1 cellular context compared by ENCODE assay signal in the genomic region with DNA sequence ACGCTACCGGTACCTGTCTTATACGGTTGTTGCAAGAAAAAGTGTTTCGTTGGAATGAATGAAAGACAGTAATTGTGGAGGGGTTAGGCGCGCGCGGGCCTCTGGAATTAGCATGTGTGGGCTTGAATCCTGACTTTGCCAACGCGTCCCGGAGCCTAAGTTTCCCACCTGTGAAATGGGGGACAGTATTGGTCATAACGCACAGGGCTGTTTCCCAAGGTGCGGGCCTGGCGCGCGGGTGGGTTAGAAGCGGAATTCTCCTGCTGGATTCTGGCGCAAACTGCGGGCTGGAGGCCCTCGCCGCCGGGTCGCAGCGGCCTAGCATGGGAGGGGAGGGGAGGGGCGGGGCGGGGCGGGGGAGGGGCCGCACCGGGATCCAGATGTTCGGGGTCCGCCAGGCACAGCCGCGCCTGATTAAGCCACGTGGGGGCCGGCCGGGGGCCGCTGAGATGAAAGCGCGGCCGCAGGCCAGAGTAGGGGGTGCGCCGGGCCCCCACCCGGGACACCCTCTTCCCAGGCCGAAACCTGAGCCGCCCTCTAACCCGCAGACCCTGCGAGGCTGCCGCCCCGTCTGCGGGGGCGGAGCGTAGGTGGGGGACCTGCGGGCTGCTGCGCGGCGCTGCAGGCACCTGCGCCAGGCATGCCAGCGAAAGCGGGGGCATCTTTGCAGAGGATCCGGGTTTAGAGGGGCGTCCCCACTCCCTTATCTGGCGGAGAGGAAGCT.
A peak's percentile ranks its signal among the peaks of the same experiment; 100 is the strongest.
TF ChIP-seq lines count a peak whose summit lies in the region.

No MANE protein-coding gene starts in this region.

TF ChIP-seq in WTC11, 78 proteins besides CTCF, POLR2A, EP300 and RAD21 (continued from another document):
- TF ChIP-seq, protein P1, sequence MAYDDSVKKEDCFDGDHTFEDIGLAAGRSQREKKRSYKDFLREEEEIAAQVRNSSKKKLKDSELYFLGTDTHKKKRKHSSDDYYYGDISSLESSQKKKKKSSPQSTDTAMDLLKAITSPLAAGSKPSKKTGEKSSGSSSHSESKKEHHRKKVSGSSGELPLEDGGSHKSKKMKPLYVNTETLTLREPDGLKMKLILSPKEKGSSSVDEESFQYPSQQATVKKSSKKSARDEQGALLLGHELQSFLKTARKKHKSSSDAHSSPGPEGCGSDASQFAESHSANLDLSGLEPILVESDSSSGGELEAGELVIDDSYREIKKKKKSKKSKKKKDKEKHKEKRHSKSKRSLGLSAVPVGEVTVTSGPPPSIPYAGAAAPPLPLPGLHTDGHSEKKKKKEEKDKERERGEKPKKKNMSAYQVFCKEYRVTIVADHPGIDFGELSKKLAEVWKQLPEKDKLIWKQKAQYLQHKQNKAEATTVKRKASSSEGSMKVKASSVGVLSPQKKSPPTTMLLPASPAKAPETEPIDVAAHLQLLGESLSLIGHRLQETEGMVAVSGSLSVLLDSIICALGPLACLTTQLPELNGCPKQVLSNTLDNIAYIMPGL (CRISPR knock-in tag; IDR thresholded peaks at IDR 0.05), result peak; percentile 7; the same call in 1 of the 2 replicates
